Comparison of ENCODE assay signal across 9 cellular contexts in the genomic region with DNA sequence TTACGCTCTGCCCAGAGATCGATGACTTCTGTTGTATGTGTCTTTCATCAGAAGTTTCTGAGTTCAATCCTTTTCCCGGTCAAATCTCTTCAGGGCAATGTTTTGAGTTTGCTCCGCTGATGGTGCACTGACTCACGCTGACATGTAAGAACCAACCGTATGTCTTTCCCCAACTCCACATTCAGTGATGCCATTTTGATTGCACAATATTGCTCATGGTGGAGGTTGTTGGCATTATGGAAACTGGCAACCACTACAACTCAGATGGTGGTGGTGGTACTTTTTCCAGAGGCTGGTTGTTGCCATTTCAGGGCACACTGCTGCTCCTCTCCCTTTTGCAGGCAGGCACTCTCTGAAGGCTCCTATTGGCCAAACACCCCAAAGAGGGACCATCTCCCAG.
"Had no signal": no experiment of that assay in that cellular context is flagged by ENCODE, and none has a peak within 500 bp of the region (broad histone marks: within the 10 kb centered on the region; RNA-seq: fewer than 3 reads in every experiment).

No MANE protein-coding gene starts in this region.

- H3K27ac Mint-ChIP-seq: H9 had no signal

- H3K4me2 ChIP-seq: KMS-11 had no signal

- H3K4me3 Mint-ChIP-seq: H9 had no signal

- H3K27ac ChIP-seq: GM23248, KMS-11 had no signal

- H3K9ac ChIP-seq: GM23248, KMS-11 had no signal

- FAIRE-seq: H54, HTR-8/SVneo had no signal

- H2AFZ ChIP-seq: GM23248 had no signal

- H3K4me1 Mint-ChIP-seq: H9 had no signal

- DNase-seq: GM23248, GOT3, H9, HCEC 1CT, Karpas-422, KBM-7 had no signal

- H3K4me3 ChIP-seq: GM23248 had no signal
